Comparison of ENCODE assay signal across 1 cellular context in the genomic region with DNA sequence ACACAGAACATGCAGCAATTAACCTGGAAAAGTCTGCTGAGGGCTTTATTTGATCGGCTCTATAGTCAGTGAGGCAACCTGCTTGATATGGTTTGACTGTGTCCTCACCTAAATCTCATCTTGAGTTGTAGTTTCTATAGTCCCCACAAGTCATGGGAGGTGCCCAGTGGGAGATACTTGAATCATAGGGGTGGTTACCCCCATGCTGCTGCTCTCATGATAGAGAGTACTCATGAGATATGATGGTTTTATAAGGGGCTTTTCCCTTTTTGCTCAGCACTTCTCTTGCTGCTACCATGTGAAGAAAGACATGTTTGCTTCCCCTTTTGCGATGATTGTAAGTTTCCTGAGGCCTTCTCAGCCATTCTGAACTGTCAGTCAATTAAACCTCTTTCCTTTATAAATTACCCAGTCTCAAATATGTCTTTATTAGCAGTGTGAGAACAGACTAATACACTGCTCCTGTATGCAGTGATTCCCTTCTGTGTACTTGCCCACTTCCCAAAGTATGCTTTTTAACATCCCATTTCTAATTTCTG.
TF ChIP-seq lines count a peak whose summit lies in the region.

No MANE protein-coding gene starts in this region.

TF ChIP-seq in GM12878, 131 proteins besides CTCF, POLR2A, EP300 and RAD21 (continued from another document and continues in another):
- no peak for TF ChIP-seq ZSCAN29 (IDR thresholded peaks at IDR 0.05)
- TF ChIP-seq, protein P1, sequence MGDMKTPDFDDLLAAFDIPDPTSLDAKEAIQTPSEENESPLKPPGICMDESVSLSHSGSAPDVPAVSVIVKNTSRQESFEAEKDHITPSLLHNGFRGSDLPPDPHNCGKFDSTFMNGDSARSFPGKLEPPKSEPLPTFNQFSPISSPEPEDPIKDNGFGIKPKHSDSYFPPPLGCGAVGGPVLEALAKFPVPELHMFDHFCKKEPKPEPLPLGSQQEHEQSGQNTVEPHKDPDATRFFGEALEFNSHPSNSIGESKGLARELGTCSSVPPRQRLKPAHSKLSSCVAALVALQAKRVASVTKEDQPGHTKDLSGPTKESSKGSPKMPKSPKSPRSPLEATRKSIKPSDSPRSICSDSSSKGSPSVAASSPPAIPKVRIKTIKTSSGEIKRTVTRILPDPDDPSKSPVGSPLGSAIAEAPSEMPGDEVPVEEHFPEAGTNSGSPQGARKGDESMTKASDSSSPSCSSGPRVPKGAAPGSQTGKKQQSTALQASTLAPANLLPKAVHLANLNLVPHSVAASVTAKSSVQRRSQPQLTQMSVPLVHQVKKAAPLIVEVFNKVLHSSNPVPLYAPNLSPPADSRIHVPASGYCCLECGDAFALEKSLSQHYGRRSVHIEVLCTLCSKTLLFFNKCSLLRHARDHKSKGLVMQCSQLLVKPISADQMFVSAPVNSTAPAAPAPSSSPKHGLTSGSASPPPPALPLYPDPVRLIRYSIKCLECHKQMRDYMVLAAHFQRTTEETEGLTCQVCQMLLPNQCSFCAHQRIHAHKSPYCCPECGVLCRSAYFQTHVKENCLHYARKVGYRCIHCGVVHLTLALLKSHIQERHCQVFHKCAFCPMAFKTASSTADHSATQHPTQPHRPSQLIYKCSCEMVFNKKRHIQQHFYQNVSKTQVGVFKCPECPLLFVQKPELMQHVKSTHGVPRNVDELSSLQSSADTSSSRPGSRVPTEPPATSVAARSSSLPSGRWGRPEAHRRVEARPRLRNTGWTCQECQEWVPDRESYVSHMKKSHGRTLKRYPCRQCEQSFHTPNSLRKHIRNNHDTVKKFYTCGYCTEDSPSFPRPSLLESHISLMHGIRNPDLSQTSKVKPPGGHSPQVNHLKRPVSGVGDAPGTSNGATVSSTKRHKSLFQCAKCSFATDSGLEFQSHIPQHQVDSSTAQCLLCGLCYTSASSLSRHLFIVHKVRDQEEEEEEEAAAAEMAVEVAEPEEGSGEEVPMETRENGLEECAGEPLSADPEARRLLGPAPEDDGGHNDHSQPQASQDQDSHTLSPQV (IDR thresholded peaks at IDR 0.05), result no peak
- no peak for TF ChIP-seq CHD1 (IDR thresholded peaks at IDR 0.05; ENCODE audit: low read depth, low read length)
- no peak for TF ChIP-seq ZNF384 (IDR thresholded peaks at IDR 0.05; ENCODE audit: borderline replicate concordance, low read depth, low read length)
- no peak for TF ChIP-seq DPF2 (IDR thresholded peaks at IDR 0.05)
- no peak for TF ChIP-seq IRF4 (IDR thresholded peaks at IDR 0.05; ENCODE audit: low read depth, low read length)
- no peak for TF ChIP-seq ZNF24 (IDR thresholded peaks at IDR 0.05)
- no peak for TF ChIP-seq KAT2A (conservative IDR thresholded peaks at IDR 0.05; ENCODE audit: control insufficient read depth, low read depth, low read length)
- no peak for TF ChIP-seq CHD2 (IDR thresholded peaks at IDR 0.05; ENCODE audit: borderline replicate concordance, low read depth, low read length)
- TF ChIP-seq, protein P2, sequence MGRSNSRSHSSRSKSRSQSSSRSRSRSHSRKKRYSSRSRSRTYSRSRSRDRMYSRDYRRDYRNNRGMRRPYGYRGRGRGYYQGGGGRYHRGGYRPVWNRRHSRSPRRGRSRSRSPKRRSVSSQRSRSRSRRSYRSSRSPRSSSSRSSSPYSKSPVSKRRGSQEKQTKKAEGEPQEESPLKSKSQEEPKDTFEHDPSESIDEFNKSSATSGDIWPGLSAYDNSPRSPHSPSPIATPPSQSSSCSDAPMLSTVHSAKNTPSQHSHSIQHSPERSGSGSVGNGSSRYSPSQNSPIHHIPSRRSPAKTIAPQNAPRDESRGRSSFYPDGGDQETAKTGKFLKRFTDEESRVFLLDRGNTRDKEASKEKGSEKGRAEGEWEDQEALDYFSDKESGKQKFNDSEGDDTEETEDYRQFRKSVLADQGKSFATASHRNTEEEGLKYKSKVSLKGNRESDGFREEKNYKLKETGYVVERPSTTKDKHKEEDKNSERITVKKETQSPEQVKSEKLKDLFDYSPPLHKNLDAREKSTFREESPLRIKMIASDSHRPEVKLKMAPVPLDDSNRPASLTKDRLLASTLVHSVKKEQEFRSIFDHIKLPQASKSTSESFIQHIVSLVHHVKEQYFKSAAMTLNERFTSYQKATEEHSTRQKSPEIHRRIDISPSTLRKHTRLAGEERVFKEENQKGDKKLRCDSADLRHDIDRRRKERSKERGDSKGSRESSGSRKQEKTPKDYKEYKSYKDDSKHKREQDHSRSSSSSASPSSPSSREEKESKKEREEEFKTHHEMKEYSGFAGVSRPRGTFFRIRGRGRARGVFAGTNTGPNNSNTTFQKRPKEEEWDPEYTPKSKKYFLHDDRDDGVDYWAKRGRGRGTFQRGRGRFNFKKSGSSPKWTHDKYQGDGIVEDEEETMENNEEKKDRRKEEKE (IDR thresholded peaks at IDR 0.05), result no peak
- TF ChIP-seq MYC (IDR thresholded peaks at IDR 0.05; ENCODE audit: insufficient read depth, insufficient read length, insufficient replicate concordance, low read length, severe bottlenecking), result no peak
- TF ChIP-seq, protein P3, sequence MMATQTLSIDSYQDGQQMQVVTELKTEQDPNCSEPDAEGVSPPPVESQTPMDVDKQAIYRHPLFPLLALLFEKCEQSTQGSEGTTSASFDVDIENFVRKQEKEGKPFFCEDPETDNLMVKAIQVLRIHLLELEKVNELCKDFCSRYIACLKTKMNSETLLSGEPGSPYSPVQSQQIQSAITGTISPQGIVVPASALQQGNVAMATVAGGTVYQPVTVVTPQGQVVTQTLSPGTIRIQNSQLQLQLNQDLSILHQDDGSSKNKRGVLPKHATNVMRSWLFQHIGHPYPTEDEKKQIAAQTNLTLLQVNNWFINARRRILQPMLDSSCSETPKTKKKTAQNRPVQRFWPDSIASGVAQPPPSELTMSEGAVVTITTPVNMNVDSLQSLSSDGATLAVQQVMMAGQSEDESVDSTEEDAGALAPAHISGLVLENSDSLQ (IDR thresholded peaks at IDR 0.05), result peak; percentile 69
- no peak for TF ChIP-seq SIX5 (IDR thresholded peaks at IDR 0.05; ENCODE audit: low read depth, low read length, severe bottlenecking)
- no peak for TF ChIP-seq CEBPZ (IDR thresholded peaks at IDR 0.05; ENCODE audit: low read depth, low read length)
- TF ChIP-seq ETV6 (conservative IDR thresholded peaks at IDR 0.05 in 1 of 2, IDR thresholded peaks at IDR 0.05 in 1 of 2; ENCODE audit: borderline replicate concordance in 1 of 2, low read depth in 1 of 2), result peak in 1 of 2 experiments; percentile 59; a peak in 1 of 4 replicates
- TF ChIP-seq RFX5 (IDR thresholded peaks at IDR 0.05; ENCODE audit: low read depth, low read length), result no peak
- TF ChIP-seq PAX8 (IDR thresholded peaks at IDR 0.05), result no peak
- TF ChIP-seq ZBTB33 (IDR thresholded peaks at IDR 0.05), result no peak
- no peak for TF ChIP-seq EZH2 (IDR thresholded peaks at IDR 0.05; ENCODE audit: borderline replicate concordance, control insufficient read depth, low read depth, low read length)
- no peak for TF ChIP-seq RB1 (IDR thresholded peaks at IDR 0.05; ENCODE audit: borderline replicate concordance)
- TF ChIP-seq USF1 (IDR thresholded peaks at IDR 0.05; ENCODE audit: borderline replicate concordance, extremely low read length, insufficient read depth, low read depth, low read length), result no peak
- no peak for TF ChIP-seq RCOR1 (conservative IDR thresholded peaks at IDR 0.05; ENCODE audit: low read depth, low read length)
- no peak for TF ChIP-seq BCL11A (IDR thresholded peaks at IDR 0.05; ENCODE audit: low read depth, low read length)
- TF ChIP-seq, protein P4, sequence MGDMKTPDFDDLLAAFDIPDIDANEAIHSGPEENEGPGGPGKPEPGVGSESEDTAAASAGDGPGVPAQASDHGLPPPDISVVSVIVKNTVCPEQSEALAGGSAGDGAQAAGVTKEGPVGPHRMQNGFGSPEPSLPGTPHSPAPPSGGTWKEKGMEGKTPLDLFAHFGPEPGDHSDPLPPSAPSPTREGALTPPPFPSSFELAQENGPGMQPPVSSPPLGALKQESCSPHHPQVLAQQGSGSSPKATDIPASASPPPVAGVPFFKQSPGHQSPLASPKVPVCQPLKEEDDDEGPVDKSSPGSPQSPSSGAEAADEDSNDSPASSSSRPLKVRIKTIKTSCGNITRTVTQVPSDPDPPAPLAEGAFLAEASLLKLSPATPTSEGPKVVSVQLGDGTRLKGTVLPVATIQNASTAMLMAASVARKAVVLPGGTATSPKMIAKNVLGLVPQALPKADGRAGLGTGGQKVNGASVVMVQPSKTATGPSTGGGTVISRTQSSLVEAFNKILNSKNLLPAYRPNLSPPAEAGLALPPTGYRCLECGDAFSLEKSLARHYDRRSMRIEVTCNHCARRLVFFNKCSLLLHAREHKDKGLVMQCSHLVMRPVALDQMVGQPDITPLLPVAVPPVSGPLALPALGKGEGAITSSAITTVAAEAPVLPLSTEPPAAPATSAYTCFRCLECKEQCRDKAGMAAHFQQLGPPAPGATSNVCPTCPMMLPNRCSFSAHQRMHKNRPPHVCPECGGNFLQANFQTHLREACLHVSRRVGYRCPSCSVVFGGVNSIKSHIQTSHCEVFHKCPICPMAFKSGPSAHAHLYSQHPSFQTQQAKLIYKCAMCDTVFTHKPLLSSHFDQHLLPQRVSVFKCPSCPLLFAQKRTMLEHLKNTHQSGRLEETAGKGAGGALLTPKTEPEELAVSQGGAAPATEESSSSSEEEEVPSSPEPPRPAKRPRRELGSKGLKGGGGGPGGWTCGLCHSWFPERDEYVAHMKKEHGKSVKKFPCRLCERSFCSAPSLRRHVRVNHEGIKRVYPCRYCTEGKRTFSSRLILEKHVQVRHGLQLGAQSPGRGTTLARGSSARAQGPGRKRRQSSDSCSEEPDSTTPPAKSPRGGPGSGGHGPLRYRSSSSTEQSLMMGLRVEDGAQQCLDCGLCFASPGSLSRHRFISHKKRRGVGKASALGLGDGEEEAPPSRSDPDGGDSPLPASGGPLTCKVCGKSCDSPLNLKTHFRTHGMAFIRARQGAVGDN (IDR thresholded peaks at IDR 0.05), result 0 out of 2 replicates have a peak, but pooled peaks have one; percentile 62
- TF ChIP-seq CBX5 (IDR thresholded peaks at IDR 0.05; ENCODE audit: low read depth), result peak; percentile 65; the same call in 1 of the 2 replicates
- TF ChIP-seq CBX3 (IDR thresholded peaks at IDR 0.05; ENCODE audit: borderline replicate concordance, low read depth), result no peak
- 0 out of 2 replicates have a peak, but pooled peaks have one; percentile 13 for TF ChIP-seq NFIC (IDR thresholded peaks at IDR 0.05; ENCODE audit: low read depth, low read length)
- TF ChIP-seq RUNX3 (IDR thresholded peaks at IDR 0.05; ENCODE audit: low read length), result peak; percentile 35; the same call in 1 of the 2 replicates
- TF ChIP-seq RELB (IDR thresholded peaks at IDR 0.05; ENCODE audit: low read depth), result 0 out of 2 replicates have a peak, but pooled peaks have one; percentile 35
- TF ChIP-seq HCFC1 (IDR thresholded peaks at IDR 0.05; ENCODE audit: low read length), result no peak
